ENCODE assay signal across 13 cellular contexts in genomic region chr4:33184684-33185083, GRCh38.
DNase-seq lines count a peak whose midpoint lies in the region; ATAC-seq and TF ChIP-seq lines count a peak whose summit lies in the region.
"Had no signal": no experiment of that assay in that cellular context is flagged by ENCODE, and none has a peak within 500 bp of the region (broad histone marks: within the 10 kb centered on the region; RNA-seq: fewer than 3 reads in every experiment).

No MANE protein-coding gene starts in this region.

- TF ChIP-seq CTCF in Peyer's patch (IDR thresholded peaks at IDR 0.05), result no peak

- no peaks in the 10 kb centered on the region for H3K4me1 Mint-ChIP-seq in activated T-helper 2 cell treated with anti-CD3 and anti-CD28 coated beads, Interferon-gamma antibody, Interleukin-2, Interleukin-4, amounts not matched to agents 10 μg/mL and 5 μg/mL and 100 μg/mL, durations not matched to agents 14 hours and 24 hours and 36 hours (ENCODE audit: low read depth)
- H3K4me1 Mint-ChIP-seq: activated CD4-positive, alpha-beta T cell treated with anti-CD3 and anti-CD28 coated beads for 36 hours; brain had no signal

- no peaks in the 10 kb centered on the region for H3K4me1 ChIP-seq in Peyer's patch
- H3K4me1 ChIP-seq: transverse colon had no signal

- H3K27ac ChIP-seq in Peyer's patch, result no peak overlapping the region
- H3K27ac ChIP-seq: transverse colon had no signal

- no peaks in the 10 kb centered on the region for H3K36me3 Mint-ChIP-seq in activated T-helper 2 cell treated with anti-CD3 and anti-CD28 coated beads, Interferon-gamma antibody, Interleukin-2, Interleukin-4, amounts not matched to agents 10 μg/mL and 5 μg/mL and 100 μg/mL, durations not matched to agents 14 hours and 24 hours and 36 hours (ENCODE audit: low read depth)
- H3K36me3 Mint-ChIP-seq: brain had no signal

- TF ChIP-seq POLR2A in Peyer's patch (IDR thresholded peaks at IDR 0.05), result no peak

- H3K4me3 ChIP-seq in Peyer's patch, result no peak overlapping the region
- H3K4me3 ChIP-seq: transverse colon had no signal

- no peaks in the 10 kb centered on the region for H3K27me3 Mint-ChIP-seq in activated T-helper 2 cell treated with anti-CD3 and anti-CD28 coated beads, Interferon-gamma antibody, Interleukin-2, Interleukin-4, amounts not matched to agents 10 μg/mL and 5 μg/mL and 100 μg/mL, durations not matched to agents 14 hours and 24 hours and 36 hours (ENCODE audit: low read depth)
- H3K27me3 Mint-ChIP-seq: activated CD4-positive, alpha-beta T cell treated with anti-CD3 and anti-CD28 coated beads for 36 hours; brain had no signal

- peaks cover 36% of the 10 kb centered on the region for H3K9me3 Mint-ChIP-seq in activated T-helper 2 cell treated with anti-CD3 and anti-CD28 coated beads, Interferon-gamma antibody, Interleukin-2, Interleukin-4, amounts not matched to agents 10 μg/mL and 5 μg/mL and 100 μg/mL, durations not matched to agents 14 hours and 24 hours and 36 hours

- no peaks in the 10 kb centered on the region for H3K27me3 ChIP-seq in Peyer's patch
- H3K27me3 ChIP-seq: transverse colon had no signal

- ATAC-seq in GM19025 (IDR thresholded peaks at IDR 0.05; ENCODE audit: low read depth, unreplicated experiment) (peak; percentile 76), HG02759 (IDR thresholded peaks at IDR 0.05; ENCODE audit: unreplicated experiment) (peak; percentile 92), HG03575 (IDR thresholded peaks at IDR 0.05; ENCODE audit: extremely low read depth, insufficient number of reproducible peaks, low FRiP score, unreplicated experiment) (peak; percentile 91)
- ATAC-seq: activated CD4-positive, alpha-beta T cell treated with anti-CD3 and anti-CD28 coated beads for 36 hours had no signal

- intact Hi-C loops in activated T-helper 2 cell treated with anti-CD3 and anti-CD28 coated beads, Interferon-gamma antibody, Interleukin-2, Interleukin-4, amounts not matched to agents 10 μg/mL and 5 μg/mL and 100 μg/mL, durations not matched to agents 14 hours and 24 hours and 36 hours (cut with micrococcal nuclease), result no loop called here

- H3K4me3 Mint-ChIP-seq in activated T-helper 2 cell treated with anti-CD3 and anti-CD28 coated beads, Interferon-gamma antibody, Interleukin-2, Interleukin-4, amounts not matched to agents 10 μg/mL and 5 μg/mL and 100 μg/mL, durations not matched to agents 14 hours and 24 hours and 36 hours (ENCODE audit: low read depth), result no peak overlapping the region
- H3K4me3 Mint-ChIP-seq: activated CD4-positive, alpha-beta T cell treated with anti-CD3 and anti-CD28 coated beads for 36 hours; brain had no signal

- H3K27ac Mint-ChIP-seq in activated T-helper 2 cell treated with anti-CD3 and anti-CD28 coated beads, Interferon-gamma antibody, Interleukin-2, Interleukin-4, amounts not matched to agents 10 μg/mL and 5 μg/mL and 100 μg/mL, durations not matched to agents 14 hours and 24 hours and 36 hours, result no peak overlapping the region
- H3K27ac Mint-ChIP-seq: activated CD4-positive, alpha-beta T cell treated with anti-CD3 and anti-CD28 coated beads for 36 hours; brain had no signal

- peak; percentile 4 for DNase-seq in iris pigment epithelial cell (ENCODE audit: low read depth)
- no peak for DNase-seq in Peyer's patch
- no peak for DNase-seq in activated T-helper 2 cell treated with anti-CD3 and anti-CD28 coated beads, Interferon-gamma antibody, Interleukin-2, Interleukin-4, amounts not matched to agents 10 μg/mL and 5 μg/mL and 100 μg/mL, durations not matched to agents 14 hours and 24 hours and 36 hours (ENCODE audit: low spot score)
- DNase-seq in amniotic stem cell (lab: John Stamatoyannopoulos, UW), result no peak
- DNase-seq in activated T-cell treated with anti-CD3 and anti-CD28 coated beads, Interleukin-2, amount 50 U/mL, for 48 hours, result no peak
- DNase-seq: activated CD4-positive, alpha-beta T cell treated with anti-CD3 and anti-CD28 coated beads for 36 hours; EL; NCI-H82; transverse colon had no signal

- H3K36me3 ChIP-seq in Peyer's patch, result no peaks in the 10 kb centered on the region
- H3K36me3 ChIP-seq: transverse colon had no signal

- H3K9me3 ChIP-seq in Peyer's patch, result no peaks in the 10 kb centered on the region
- H3K9me3 ChIP-seq: transverse colon had no signal
